In genomic region chr6:130534627-130535026, GRCh38 we compare ENCODE assay signal across 7 cellular contexts.
"Had no signal": no experiment of that assay in that cellular context is flagged by ENCODE, and none has a peak within 500 bp of the region (broad histone marks: within the 10 kb centered on the region; RNA-seq: fewer than 3 reads in every experiment).

No MANE protein-coding gene starts in this region.

- H3K27ac ChIP-seq: HL-60, KMS-11 had no signal

- H3K4me3 ChIP-seq: K562 had no signal

- H3K9ac ChIP-seq: KMS-11 had no signal

- DNase-seq: IMR-90, KBM-7, KG1 had no signal

- FAIRE-seq: HTR-8/SVneo, K562 had no signal

- H3K4me2 ChIP-seq: KMS-11 had no signal

- ATAC-seq: K562 had no signal
